ENCODE assay signal across 8 cellular contexts in genomic region chr5:67165524-67166459, GRCh38. TPM values are rescaled to one million over a fixed set of nuclear protein-coding genes. Genes with fewer than 3 reads are reported as not detected.
DNase-seq lines count a peak whose midpoint lies in the region; ATAC-seq, FAIRE-seq and TF ChIP-seq lines count a peak whose summit lies in the region.

No MANE protein-coding gene starts in this region.

- FAIRE-seq in keratinocyte (lab: Jason Lieb, UNC), result no peak

- 53% methylated on average over 15 of the region's 36 CpGs for WGBS in mammary epithelial cell (ENCODE audit: low coverage, missing lambda C conversion rate)

- DNase-seq in GM19238 (ENCODE audit: insufficient read length, low spot score) (peak; percentile 75), activated B cell treated with CpG ODN at 0.5 μM for 24 hours (peak; percentile 67), mammary epithelial cell (peak; percentile 82), keratinocyte (ENCODE audit: low read depth, low spot score) (no peak), SIG-M5 treated with dmso at 0.1 percent for 504 hours (lab: John Stamatoyannopoulos, UW; ENCODE audit: unreplicated experiment) (no peak)
- peak; percentile 70 for DNase-seq in stimulated activated CD4-positive, alpha-beta T cell treated with anti-CD3 and anti-CD28 coated beads, Interleukin-12 subunit alpha, Interleukin-12 subunit beta, amount 100 ng/mL, for 4 hours

- H3K4me1 Mint-ChIP-seq in activated B cell treated with CpG ODN at 0.5 μM for 24 hours, result peaks cover 26% of the 10 kb centered on the region

- ATAC-seq in HG03460 (IDR thresholded peaks at IDR 0.05; ENCODE audit: unreplicated experiment), result peak; percentile 87
- ATAC-seq in activated B cell treated with CpG ODN at 0.5 μM for 24 hours (ENCODE audit: low read depth), result peak; percentile 86

- H2AFZ ChIP-seq in mammary epithelial cell (ENCODE audit: low read depth, low read length) (peak overlapping the region; percentile 65), keratinocyte (ENCODE audit: control insufficient read depth, low read length) (no peak overlapping the region)

- in situ Hi-C loops in mammary epithelial cell (cut with MboI; ENCODE audit: low sequenced_read_pairs in 2 of 2), result no loop called here

- BruUV-seq in mammary epithelial cell (replicated peaks; lab: Mats Ljungman, UMichigan), result no TSS peak

- dilution Hi-C loops in mammary epithelial cell (cut with HindIII; ENCODE audit: low sequenced_read_pairs) (no loop called here), keratinocyte (cut with MboI; ENCODE audit: extremely low pct_ligation_motif_present, low sequenced_read_pairs) (no loop called here)

- H4K20me1 ChIP-seq in mammary epithelial cell (ENCODE audit: insufficient read depth, low read length) (no peaks in the 10 kb centered on the region), keratinocyte (ENCODE audit: control insufficient read depth, extremely low read depth, insufficient read depth, low read length) (no peaks in the 10 kb centered on the region)

- peaks cover 40% of the 10 kb centered on the region for H3K4me1 ChIP-seq in mammary epithelial cell (ENCODE audit: insufficient read depth, low read length)
- peaks cover 13% of the 10 kb centered on the region for H3K4me1 ChIP-seq in keratinocyte (ENCODE audit: control insufficient read depth, extremely low read depth, insufficient read depth, low read length)

- TF ChIP-seq CTCF in 22Rv1 (IDR thresholded peaks at IDR 0.05) (peak; percentile 81), activated B cell treated with CpG ODN at 0.5 μM for 24 hours (IDR thresholded peaks at IDR 0.05) (no peak), mammary epithelial cell (conservative IDR thresholded peaks at IDR 0.05 in 1 of 2, IDR thresholded peaks at IDR 0.05 in 1 of 2; ENCODE audit: extremely low read depth in 1 of 2, insufficient read depth in 1 of 2, low read depth in 1 of 2, low read length in 2 of 2) (peak; percentile 71 to 88), keratinocyte (optimal IDR thresholded peaks at IDR 0.05 in 1 of 3, IDR thresholded peaks at IDR 0.05 in 1 of 3, conservative IDR thresholded peaks at IDR 0.05 in 1 of 3; ENCODE audit: extremely low read depth in 1 of 3, insufficient read depth in 2 of 3, low read length in 3 of 3) (peak; percentile 23 to 66 (median 51))

- peak overlapping the region; percentile 48 for H3K4me2 ChIP-seq in mammary epithelial cell (ENCODE audit: insufficient read depth, low read depth, low read length)
- H3K4me2 ChIP-seq in keratinocyte (ENCODE audit: control insufficient read depth, extremely low read depth, insufficient read depth, low read depth, low read length), result no peak overlapping the region

- H3K79me2 ChIP-seq in mammary epithelial cell (ENCODE audit: insufficient read depth, low read length) (peaks cover 5% of the 10 kb centered on the region), keratinocyte (ENCODE audit: control insufficient read depth, insufficient read depth, low read length) (no peaks in the 10 kb centered on the region)

- intact Hi-C loops in activated B cell treated with CpG ODN at 0.5 μM for 24 hours (cut with micrococcal nuclease), result loop anchor here (1.0 to 5.0 kb wide), 6 partner anchors 8 to 1107 kb away; no protein-coding TSS in a partner anchor
- intact Hi-C loops in mammary epithelial cell (cut with micrococcal nuclease), result loop anchor here (1.0 to 5.0 kb wide), 4 partner anchors 44 to 1109 kb away; no protein-coding TSS in a partner anchor

- peaks cover 9% of the 10 kb centered on the region for H3K36me3 Mint-ChIP-seq in activated B cell treated with CpG ODN at 0.5 μM for 24 hours (ENCODE audit: low read depth)

- no peaks in the 10 kb centered on the region for H3K9me3 Mint-ChIP-seq in activated B cell treated with CpG ODN at 0.5 μM for 24 hours

- H3K4me3 ChIP-seq in mammary epithelial cell (replicated peaks in 1 of 3; ENCODE audit: insufficient read depth in 1 of 3, low read depth in 2 of 3, low read length in 3 of 3), result no peak overlapping the region
- no peak overlapping the region for H3K4me3 ChIP-seq in keratinocyte (ENCODE audit: control insufficient read depth in 2 of 3, extremely low read depth in 1 of 3, insufficient read depth in 2 of 3, low read depth in 1 of 3, low read length in 3 of 3)

- H3K27me3 Mint-ChIP-seq in activated B cell treated with CpG ODN at 0.5 μM for 24 hours, result no peaks in the 10 kb centered on the region

- no peaks in the 10 kb centered on the region for H3K27me3 ChIP-seq in mammary epithelial cell (ENCODE audit: insufficient read depth, low read length)
- H3K27me3 ChIP-seq in keratinocyte (ENCODE audit: control insufficient read depth, extremely low read depth, insufficient read depth, low read length), result no peaks in the 10 kb centered on the region

- no peak overlapping the region for H3K27ac ChIP-seq in 22Rv1
- H3K27ac ChIP-seq in mammary epithelial cell (ENCODE audit: insufficient read depth, low read depth, low read length), result peak overlapping the region; percentile 65
- peak overlapping the region; percentile 14 for H3K27ac ChIP-seq in keratinocyte (ENCODE audit: control insufficient read depth, insufficient read depth, low read length)

- H3K9me3 ChIP-seq in mammary epithelial cell (replicated peaks; ENCODE audit: insufficient read depth, low read length) (no peaks in the 10 kb centered on the region), keratinocyte (ENCODE audit: control insufficient read depth, low read depth, low read length) (no peaks in the 10 kb centered on the region)

- H3K36me3 ChIP-seq in mammary epithelial cell (ENCODE audit: insufficient read depth, low read length) (peaks cover 19% of the 10 kb centered on the region), keratinocyte (ENCODE audit: control insufficient read depth in 2 of 2, extremely low read depth in 1 of 2, insufficient read depth in 2 of 2, low read length in 2 of 2) (peaks cover 40 to 45% of the 10 kb centered on the region in 2 experiments)

- peak overlapping the region; percentile 86 for H3K4me3 Mint-ChIP-seq in activated B cell treated with CpG ODN at 0.5 μM for 24 hours

- H3K9me1 ChIP-seq in keratinocyte (ENCODE audit: control insufficient read depth, extremely low read depth, insufficient read depth, low read length), result no peaks in the 10 kb centered on the region

- H3K9ac ChIP-seq in mammary epithelial cell (ENCODE audit: insufficient read depth, low read length) (peak overlapping the region; percentile 32), keratinocyte (ENCODE audit: control insufficient read depth, extremely low read depth, insufficient read depth, low read length) (no peak overlapping the region)

- CTCF ChIA-PET in activated B cell treated with CpG ODN at 0.5 μM for 24 hours (lab: Charles Lee) (interaction anchor here (0.8 to 7.8 kb wide), 12 partner anchors 9 to 1086 kb away, joined by 3 to 164 read pairs (median 8); partner anchors contain the start of gene CD180), mammary epithelial cell (lab: Charles Lee; ENCODE audit: low non-redundant PET) (interaction anchor here (0.5 to 1.0 kb wide), 4 partner anchors 41 to 1104 kb away, joined by 3 to 7 read pairs (median 6); no protein-coding TSS in a partner anchor)

- peak overlapping the region; percentile 95 for H3K27ac Mint-ChIP-seq in activated B cell treated with CpG ODN at 0.5 μM for 24 hours

- POLR2A ChIA-PET in activated B cell treated with CpG ODN at 0.5 μM for 24 hours (lab: Charles Lee), result interaction anchor here (0.6 to 10.9 kb wide), 9 partner anchors 10 to 162 kb away, joined by 5 to 214 read pairs (median 6); partner anchors contain the start of gene CD180

RNA-seq across cellular contexts. Expression of gene CD180, which starts 30.8 kb away (rescaled TPM):
- 32.6 and 35.7 TPM in 2 replicates for total RNA-seq in activated B cell treated with CpG ODN at 0.5 μM for 24 hours
- under 1 TPM in 1 of 2 donors, not detected in 1; 0.17 TPM for total RNA-seq in mammary epithelial cell
- 0.02 TPM for polyA plus RNA-seq in mammary epithelial cell
- not detected for polyA minus RNA-seq in mammary epithelial cell
- not detected in 3 replicates for polyA plus RNA-seq in keratinocyte
- polyA plus RNA-seq in keratinocyte (2011; ENCODE audit: low read depth), result not detected
- not detected in 2 replicates for polyA plus RNA-seq in keratinocyte (2011; cell fraction: cytosol; rRNA removed)
- polyA plus RNA-seq in keratinocyte (2011; cell fraction: nucleus; rRNA removed), result not detected in 2 replicates
- polyA plus RNA-seq in keratinocyte (2012; ENCODE audit: low replicate concordance), result 0.03 TPM in 1 of 2 replicates, not detected in the other
- polyA minus RNA-seq in keratinocyte, result not detected in 3 replicates
- not detected for polyA minus RNA-seq in keratinocyte (2011; cell fraction: cytosol; rRNA and poly(A)+ RNA removed)
- polyA minus RNA-seq in keratinocyte (2011; cell fraction: nucleus; rRNA and poly(A)+ RNA removed), result not detected in 2 replicates

Comparison
In these comparisons a context has a peak if more than half of its experiments do, and no peak if none do; other contexts are left out.
1. DNase-seq: peak in GM19238 (single experiment), activated B cell treated with CpG ODN at 0.5 μM for 24 hours (single experiment), mammary epithelial cell (single experiment) and stimulated activated CD4-positive, alpha-beta T cell treated with anti-CD3 and anti-CD28 coated beads, Interleukin-12 subunit alpha, Interleukin-12 subunit beta, amount 100 ng/mL, for 4 hours (single experiment); none in keratinocyte (single experiment) and SIG-M5 treated with dmso at 0.1 percent for 504 hours (single experiment).
2. RNA of gene CD180, which starts 30.8 kb away (total RNA-seq): 32.6 to 35.7 TPM in activated B cell treated with CpG ODN at 0.5 μM for 24 hours; 0.17 TPM in mammary epithelial cell; every median in the first group is over 10 times any median in the second.